In genomic region chr2:101478561-101479001, GRCh38 we compare ENCODE assay signal across 1 cellular context.
TF ChIP-seq lines count a peak whose summit lies in the region.

No MANE protein-coding gene starts in this region.

TF ChIP-seq in HepG2, 621 proteins besides CTCF, POLR2A, EP300 and RAD21 (continued from another document):
- TF ChIP-seq MXD3 (CRISPR knock-in tag; IDR thresholded peaks at IDR 0.05) (no peak), HNF1B (CRISPR knock-in tag; IDR thresholded peaks at IDR 0.05) (no peak), ZNF546 (CRISPR knock-in tag; conservative IDR thresholded peaks at IDR 0.05) (no peak), ZNF737 (CRISPR knock-in tag; IDR thresholded peaks at IDR 0.05; ENCODE audit: borderline replicate concordance) (no peak), MIER2 (CRISPR knock-in tag; IDR thresholded peaks at IDR 0.05) (no peak), TRAFD1 (CRISPR knock-in tag; IDR thresholded peaks at IDR 0.05; ENCODE audit: borderline replicate concordance) (no peak), KLF11 (CRISPR knock-in tag; IDR thresholded peaks at IDR 0.05) (no peak), JARID2 (CRISPR knock-in tag; IDR thresholded peaks at IDR 0.05; ENCODE audit: insufficient replicate concordance) (no peak), FOSL2 (CRISPR knock-in tag; IDR thresholded peaks at IDR 0.05) (no peak), MIXL1 (CRISPR knock-in tag; IDR thresholded peaks at IDR 0.05) (no peak), ZNF382 (CRISPR knock-in tag; IDR thresholded peaks at IDR 0.05; ENCODE audit: borderline replicate concordance) (no peak), KLF13 (CRISPR knock-in tag; IDR thresholded peaks at IDR 0.05) (no peak), TCF12 (IDR thresholded peaks at IDR 0.05) (no peak), TCF12 (CRISPR knock-in tag; IDR thresholded peaks at IDR 0.05) (no peak), ZNF7 (CRISPR knock-in tag; IDR thresholded peaks at IDR 0.05) (no peak), DR1 (CRISPR knock-in tag; IDR thresholded peaks at IDR 0.05) (no peak)
TF ChIP-seq in HepG2: peak in this region for 0.
